ENCODE assay signal across 1 cellular context in genomic region chr3:177333535-177334495, GRCh38.
TF ChIP-seq lines count a peak whose summit lies in the region.

No MANE protein-coding gene starts in this region.

TF ChIP-seq in IMR-90, 13 proteins besides CTCF, POLR2A, EP300 and RAD21 (continued from another document):
- TF ChIP-seq USF2 (IDR thresholded peaks at IDR 0.05; ENCODE audit: low read depth, low read length) (no peak), MAFK (IDR thresholded peaks at IDR 0.05; ENCODE audit: low read depth, low read length) (no peak)
